In genomic region chr15:64808785-64809453, GRCh38 we compare ENCODE assay signal across 1 cellular context.
A peak's percentile ranks its signal among the peaks of the same experiment; 100 is the strongest.
TF ChIP-seq lines count a peak whose summit lies in the region.

No MANE protein-coding gene starts in this region.

TF ChIP-seq in WTC11, 78 proteins besides CTCF, POLR2A, EP300 and RAD21 (continued from another document and continues in another):
- TF ChIP-seq SMAD4 (CRISPR knock-in tag; IDR thresholded peaks at IDR 0.05) (no peak), ESRRA (CRISPR knock-in tag; IDR thresholded peaks at IDR 0.05; ENCODE audit: borderline replicate concordance) (peak; percentile 76; the same call in 1 of the 2 replicates), ERG (CRISPR knock-in tag; IDR thresholded peaks at IDR 0.05) (no peak), PREB (CRISPR knock-in tag; IDR thresholded peaks at IDR 0.05; ENCODE audit: borderline replicate concordance) (no peak), CREM (CRISPR knock-in tag; IDR thresholded peaks at IDR 0.05) (0 out of 2 replicates have a peak, but pooled peaks have one; percentile 38), PRDM15 (CRISPR knock-in tag; IDR thresholded peaks at IDR 0.05) (peak; percentile 69), EMX1 (CRISPR knock-in tag; IDR thresholded peaks at IDR 0.05) (no peak), ZNF317 (CRISPR knock-in tag; IDR thresholded peaks at IDR 0.05; ENCODE audit: borderline replicate concordance, low read depth) (no peak), ZNF416 (CRISPR knock-in tag; IDR thresholded peaks at IDR 0.05) (no peak), MYBL2 (CRISPR knock-in tag; IDR thresholded peaks at IDR 0.05) (0 out of 2 replicates have a peak, but pooled peaks have one; percentile 50), GABPB1 (CRISPR knock-in tag; IDR thresholded peaks at IDR 0.05) (no peak), NR1H2 (CRISPR knock-in tag; IDR thresholded peaks at IDR 0.05) (no peak), GTF2I (CRISPR knock-in tag; conservative IDR thresholded peaks at IDR 0.05) (no peak), FOXK1 (CRISPR knock-in tag; IDR thresholded peaks at IDR 0.05) (0 out of 2 replicates have a peak, but pooled peaks have one; percentile 61), OVOL2 (CRISPR knock-in tag; IDR thresholded peaks at IDR 0.05; ENCODE audit: borderline replicate concordance) (no peak), RELA (CRISPR knock-in tag; IDR thresholded peaks at IDR 0.05; ENCODE audit: borderline replicate concordance) (no peak), ZBTB21 (CRISPR knock-in tag; IDR thresholded peaks at IDR 0.05; ENCODE audit: borderline replicate concordance) (no peak), ZNF263 (CRISPR knock-in tag; IDR thresholded peaks at IDR 0.05; ENCODE audit: low read depth) (no peak), JUN (CRISPR knock-in tag; IDR thresholded peaks at IDR 0.05) (no peak), E2F4 (CRISPR knock-in tag; IDR thresholded peaks at IDR 0.05; ENCODE audit: borderline replicate concordance, low read depth) (no peak), USF2 (CRISPR knock-in tag; IDR thresholded peaks at IDR 0.05) (peak; percentile 30; the same call in 1 of the 2 replicates), NR2C2 (CRISPR knock-in tag; IDR thresholded peaks at IDR 0.05) (no peak), FOXP4 (CRISPR knock-in tag; IDR thresholded peaks at IDR 0.05) (peak; percentile 57; the same call in 1 of the 2 replicates), NFATC4 (CRISPR knock-in tag; IDR thresholded peaks at IDR 0.05) (no peak), TEAD1 (CRISPR knock-in tag; IDR thresholded peaks at IDR 0.05) (peak; percentile 85; the same call in 1 of the 2 replicates), CDX4 (CRISPR knock-in tag; IDR thresholded peaks at IDR 0.05; ENCODE audit: borderline replicate concordance) (no peak), ZNF396 (CRISPR knock-in tag; IDR thresholded peaks at IDR 0.05; ENCODE audit: borderline replicate concordance) (no peak), ELF4 (CRISPR knock-in tag; IDR thresholded peaks at IDR 0.05; ENCODE audit: low read depth) (no peak), ATF1 (CRISPR knock-in tag; IDR thresholded peaks at IDR 0.05) (no peak), GRHL2 (CRISPR knock-in tag; IDR thresholded peaks at IDR 0.05; ENCODE audit: insufficient replicate concordance, severe bottlenecking) (no peak), USF1 (CRISPR knock-in tag; IDR thresholded peaks at IDR 0.05) (peak; percentile 53; the same call in 1 of the 2 replicates), CBFB (CRISPR knock-in tag; IDR thresholded peaks at IDR 0.05; ENCODE audit: low read depth) (0 out of 2 replicates have a peak, but pooled peaks have one; percentile 77), JAZF1 (CRISPR knock-in tag; IDR thresholded peaks at IDR 0.05) (no peak), MLX (CRISPR knock-in tag; IDR thresholded peaks at IDR 0.05) (no peak), ZNF671 (CRISPR knock-in tag; IDR thresholded peaks at IDR 0.05) (no peak), SMAD3 (CRISPR knock-in tag; IDR thresholded peaks at IDR 0.05; ENCODE audit: borderline replicate concordance) (no peak), NFE2L1 (CRISPR knock-in tag; IDR thresholded peaks at IDR 0.05) (0 out of 2 replicates have a peak, but pooled peaks have one; percentile 25), HMGA2 (CRISPR knock-in tag; IDR thresholded peaks at IDR 0.05) (no peak), CREB1 (CRISPR knock-in tag; IDR thresholded peaks at IDR 0.05) (no peak), TP53 (CRISPR knock-in tag; IDR thresholded peaks at IDR 0.05) (no peak), SOX15 (CRISPR knock-in tag; IDR thresholded peaks at IDR 0.05) (no peak), ZBTB43 (CRISPR knock-in tag; IDR thresholded peaks at IDR 0.05) (0 out of 2 replicates have a peak, but pooled peaks have one; percentile 31), ZNF219 (CRISPR knock-in tag; IDR thresholded peaks at IDR 0.05; ENCODE audit: borderline replicate concordance) (no peak), NR3C1 (CRISPR knock-in tag; conservative IDR thresholded peaks at IDR 0.05; ENCODE audit: low read depth) (no peak), ETV6 (CRISPR knock-in tag; IDR thresholded peaks at IDR 0.05) (0 out of 2 replicates have a peak, but pooled peaks have one; percentile 36), ZNF121 (CRISPR knock-in tag; IDR thresholded peaks at IDR 0.05) (no peak), ATF6 (CRISPR knock-in tag; IDR thresholded peaks at IDR 0.05) (no peak), HMGXB4 (CRISPR knock-in tag; IDR thresholded peaks at IDR 0.05) (no peak), ATF3 (CRISPR knock-in tag; conservative IDR thresholded peaks at IDR 0.05) (no peak)
